Comparison of ENCODE assay signal across 20 cellular contexts in the genomic region with DNA sequence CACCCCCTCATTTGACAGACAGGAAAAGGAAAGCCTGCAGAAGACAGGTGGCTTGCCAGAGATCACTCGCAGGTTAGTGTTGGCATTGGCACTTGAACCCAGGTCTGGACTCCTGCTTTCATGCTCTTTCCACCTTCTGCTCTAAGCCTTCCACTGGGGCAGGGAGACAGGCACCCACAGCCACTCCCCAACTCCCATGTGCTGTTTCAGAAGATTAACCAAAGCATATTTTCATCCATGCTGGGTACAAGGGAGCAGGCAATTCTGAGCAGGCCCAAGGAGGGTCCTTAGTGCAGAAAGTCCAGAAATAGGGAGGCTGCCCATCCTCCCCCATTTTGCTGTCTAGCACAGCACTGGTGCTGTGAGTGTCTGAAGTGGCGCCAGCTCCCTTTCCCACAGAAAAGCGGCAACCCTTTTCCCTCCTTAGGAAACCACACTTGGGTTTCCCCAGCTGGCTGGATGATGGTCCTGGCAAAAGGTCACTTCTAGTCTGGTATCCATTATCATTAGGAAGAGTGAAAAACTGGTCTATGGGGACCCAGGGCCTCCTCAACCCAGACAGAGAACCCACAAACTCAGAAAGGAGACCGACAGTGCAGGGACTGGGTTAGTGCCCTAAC. TPM values are rescaled to one million over a fixed set of nuclear protein-coding genes. Genes with fewer than 3 reads are reported as not detected.
DNase-seq lines count a peak whose midpoint lies in the region; ATAC-seq and TF ChIP-seq lines count a peak whose summit lies in the region.
"Had no signal": no experiment of that assay in that cellular context is flagged by ENCODE, and none has a peak within 500 bp of the region (broad histone marks: within the 10 kb centered on the region; RNA-seq: fewer than 3 reads in every experiment).

No MANE protein-coding gene starts in this region.

- 0 out of 2 replicates have a peak overlapping the region, but pooled peaks have one; percentile 23 for H3K23ac ChIP-seq in IMR-90 (ENCODE audit: low read depth, low read length)

- TF ChIP-seq RAD21 in IMR-90 (IDR thresholded peaks at IDR 0.05; ENCODE audit: low read length), result no peak

- peak overlapping the region; percentile 22 for H3K4ac ChIP-seq in IMR-90 (ENCODE audit: low read depth, low read length)

- H3K27me3 Mint-ChIP-seq in T-helper 2 cell treated with Interferon-gamma antibody and Interleukin-4, amounts not matched to agents 5 μg/mL and 100 μg/mL, for 36 hours (ENCODE audit: low read depth), result peaks cover 58% of the 10 kb centered on the region

- H3K9ac ChIP-seq in IMR-90 (ENCODE audit: low read depth, low read length), result no peak overlapping the region

- H3K27me3 ChIP-seq in ACC112 (ENCODE audit: insufficient read depth, low read length) (no peaks in the 10 kb centered on the region), IMR-90 (ENCODE audit: control insufficient read depth, insufficient read depth, low read length) (no peaks in the 10 kb centered on the region), esophagus muscularis mucosa (no peaks in the 10 kb centered on the region), psoas muscle (ENCODE audit: insufficient read depth in 3 of 3, low read length in 2 of 3) (no peaks in the 10 kb centered on the region)
- H3K27me3 ChIP-seq: gastrocnemius medialis, pancreas had no signal

- ATAC-seq in IMR-90 (ENCODE audit: low read depth), result no peak
- ATAC-seq in psoas muscle, result no peak
- no peak for ATAC-seq in left colon
- no peak for ATAC-seq in HG03196 (IDR thresholded peaks at IDR 0.05; ENCODE audit: unreplicated experiment)
- ATAC-seq: gastrocnemius medialis, pancreas had no signal

- H3K36me3 Mint-ChIP-seq in T-helper 2 cell treated with Interferon-gamma antibody and Interleukin-4, amounts not matched to agents 5 μg/mL and 100 μg/mL, for 36 hours (ENCODE audit: low read depth), result no peaks in the 10 kb centered on the region

- H2AFZ ChIP-seq in ACC112 (ENCODE audit: low read length, unreplicated experiment) (peak overlapping the region; percentile 43), IMR-90 (replicated peaks; ENCODE audit: low read length, poor library complexity) (no peak overlapping the region)

- peak overlapping the region; percentile 7 for H2BK120ac ChIP-seq in IMR-90 (ENCODE audit: low read depth, low read length)

- DNase-seq in IMR-90 (peak; percentile 36), esophagus muscularis mucosa (ENCODE audit: extremely low spot score) (no peak), psoas muscle (no peak), left colon (no peak), AG20443 (ENCODE audit: low spot score) (no peak)
- DNase-seq in T-helper 2 cell treated with Interferon-gamma antibody and Interleukin-4, amounts not matched to agents 5 μg/mL and 100 μg/mL, for 36 hours (ENCODE audit: low spot score), result no peak
- DNase-seq: activated CD4-positive, alpha-beta T cell treated with anti-CD3 and anti-CD28 coated beads, Interleukin-2, amount 50 U/mL, for 1 hour; activated naive CD4-positive, alpha-beta T cell; activated T-cell treated with anti-CD3 and anti-CD28 coated beads for 4 hours; anterior cingulate cortex; gastrocnemius medialis; KG1; NCI-H1092; NCI-H2107; NCI-H526; OCI-M1; pancreas; trophoblast cell had no signal

- peak overlapping the region; percentile 53 for H2AK9ac ChIP-seq in IMR-90 (replicated peaks; ENCODE audit: low read depth, low read length, poor library complexity)

- H3K4me3 Mint-ChIP-seq in T-helper 2 cell treated with Interferon-gamma antibody and Interleukin-4, amounts not matched to agents 5 μg/mL and 100 μg/mL, for 36 hours, result no peak overlapping the region

- no peak overlapping the region for H2BK5ac ChIP-seq in IMR-90 (ENCODE audit: low read depth, low read length, poor library complexity, severe bottlenecking)

- H3K4me1 Mint-ChIP-seq in T-helper 2 cell treated with Interferon-gamma antibody and Interleukin-4, amounts not matched to agents 5 μg/mL and 100 μg/mL, for 36 hours (ENCODE audit: low read depth), result peaks cover 11% of the 10 kb centered on the region

- peak overlapping the region; percentile 41 for H4K91ac ChIP-seq in IMR-90 (ENCODE audit: insufficient read depth, low read depth, low read length)

- H2BK20ac ChIP-seq in IMR-90 (ENCODE audit: low read depth, low read length), result peak overlapping the region; percentile 4

- H4K5ac ChIP-seq in IMR-90 (ENCODE audit: low read depth, low read length), result 0 out of 2 replicates have a peak overlapping the region, but pooled peaks have one; percentile 31

- 80% methylated on average over 1 of the region's 4 CpGs; no CpG with 5 or more reads in 1 of the 2 experiments for WGBS in IMR-90 (ENCODE audit: extremely low coverage in 2 of 2, insufficient read length in 1 of 2), 2 experiments
- 86% methylated on average over 4 of the region's 4 CpGs for WGBS in esophagus muscularis mucosa
- 71 to 75% (median 75%) methylated on average over 4 of the region's 4 CpGs for WGBS in psoas muscle, 3 donors

- H3K9me3 ChIP-seq in IMR-90 (ENCODE audit: control insufficient read depth, insufficient read depth, low read length) (no peaks in the 10 kb centered on the region), esophagus muscularis mucosa (no peaks in the 10 kb centered on the region), psoas muscle (no peaks in the 10 kb centered on the region)
- H3K9me3 ChIP-seq: gastrocnemius medialis, pancreas had no signal

- CTCF ChIA-PET in IMR-90 (lab: Yijun Ruan, JAX), result interaction anchor here (0.6 kb wide), 1 partner anchor 531 kb away, joined by 3 read pairs; no protein-coding TSS in a partner anchor

- H4K20me1 ChIP-seq in IMR-90 (ENCODE audit: insufficient read depth, low read length), result peaks cover 30% of the 10 kb centered on the region

- no TSS peak for BruUV-seq in IMR-90 (replicated peaks; lab: Mats Ljungman, UMichigan)

- H3K18ac ChIP-seq in IMR-90 (ENCODE audit: low read depth, low read length), result no peak overlapping the region

- H3K79me1 ChIP-seq in IMR-90 (ENCODE audit: low read depth in 1 of 2, low read length in 2 of 2), result peaks cover 0 to 32% of the 10 kb centered on the region in 2 experiments; a peak in 2 of 4 replicates

- H2BK15ac ChIP-seq in IMR-90 (ENCODE audit: low read depth, low read length), result 0 out of 3 replicates have a peak overlapping the region, but pooled peaks have one; percentile 15

- H3K4me1 ChIP-seq in ACC112 (ENCODE audit: control insufficient read depth, insufficient read depth, low read length, unreplicated experiment), result peaks cover 20% of the 10 kb centered on the region
- H3K4me1 ChIP-seq in IMR-90 (ENCODE audit: control insufficient read depth, insufficient read depth, low read length), result peaks cover 20% of the 10 kb centered on the region
- H3K4me1 ChIP-seq in esophagus muscularis mucosa, result peaks cover 30 to 57% (median 55%) of the 10 kb centered on the region in 4 donors
- peaks cover 30% of the 10 kb centered on the region for H3K4me1 ChIP-seq in psoas muscle

- no peak overlapping the region for H3K56ac ChIP-seq in IMR-90 (ENCODE audit: extremely low read depth, insufficient read depth, low read length)

- POLR2A ChIA-PET in IMR-90 (lab: Charles Lee; ENCODE audit: unreplicated experiment), result no interaction called here

- no peak for TF ChIP-seq EP300 in esophagus muscularis mucosa (IDR thresholded peaks at IDR 0.05)

- H2AK5ac ChIP-seq in IMR-90 (ENCODE audit: low read depth, low read length), result peak overlapping the region; percentile 59

- TF ChIP-seq CTCF in IMR-90 (conservative IDR thresholded peaks at IDR 0.05; ENCODE audit: low read depth, low read length) (no peak), esophagus muscularis mucosa (IDR thresholded peaks at IDR 0.05) (no peak), psoas muscle (IDR thresholded peaks at IDR 0.05) (no peak)

- peak overlapping the region; percentile 3; the same call in 1 of the 2 replicates for H3K27ac ChIP-seq in ACC112 (ENCODE audit: low read depth, low read length)
- no peak overlapping the region for H3K27ac ChIP-seq in IMR-90 (ENCODE audit: insufficient read depth, low read length)
- H3K27ac ChIP-seq in esophagus muscularis mucosa (replicated peaks in 1 of 4), result peak overlapping the region; percentile 97 to 100 (median 100)
- H3K27ac ChIP-seq in psoas muscle, result peak overlapping the region; percentile 16
- H3K27ac ChIP-seq: pancreas had no signal

- intact Hi-C loops in IMR-90 (cut with micrococcal nuclease), result loop anchor here (5.0 kb wide), 1 partner anchor 103 kb away; no protein-coding TSS in a partner anchor
- intact Hi-C loops in esophagus muscularis mucosa (cut with DNase I), result loop anchor here (5.0 kb wide), 2 partner anchors 32 to 92 kb away; a partner anchor contains a TSS
- intact Hi-C loops in psoas muscle (cut with DNase I), result loop anchor here (5.0 kb wide), 2 partner anchors 32 to 97 kb away; a partner anchor contains a TSS
- intact Hi-C loops in left colon (cut with DNase I, micrococcal nuclease), result loop anchor here (5.0 to 10.0 kb wide), 2 partner anchors 92 to 100 kb away; no protein-coding TSS in a partner anchor

- peaks cover 35% of the 10 kb centered on the region for H3K79me2 ChIP-seq in ACC112 (ENCODE audit: control insufficient read depth, insufficient read depth, low read length, unreplicated experiment)

- dilution Hi-C loops in IMR-90 (cut with HindIII; ENCODE audit: low sequenced_read_pairs, unreplicated experiment), result no loop called here

- H3K27ac Mint-ChIP-seq in T-helper 2 cell treated with Interferon-gamma antibody and Interleukin-4, amounts not matched to agents 5 μg/mL and 100 μg/mL, for 36 hours, result no peak overlapping the region

- no peak overlapping the region; the same call in 1 of the 2 replicates for H3K14ac ChIP-seq in IMR-90 (replicated peaks; ENCODE audit: low read depth, low read length)

- no peak overlapping the region for H3K4me2 ChIP-seq in IMR-90 (ENCODE audit: low read depth, low read length)

- no peaks in the 10 kb centered on the region for H3K9me3 Mint-ChIP-seq in T-helper 2 cell treated with Interferon-gamma antibody and Interleukin-4, amounts not matched to agents 5 μg/mL and 100 μg/mL, for 36 hours

- no peak for TF ChIP-seq POLR2A in IMR-90 (IDR thresholded peaks at IDR 0.05; ENCODE audit: low read depth, low read length)
- no peak for TF ChIP-seq POLR2A in esophagus muscularis mucosa (IDR thresholded peaks at IDR 0.05; ENCODE audit: low read depth)

- in situ Hi-C loops in IMR-90 (cut with MboI; ENCODE audit: low sequenced_read_pairs), result loop anchor here (5.0 kb wide), 1 partner anchor 102 kb away; no protein-coding TSS in a partner anchor

- H4K8ac ChIP-seq in IMR-90 (ENCODE audit: low read depth in 2 of 2, low read length in 2 of 2), result peak overlapping the region in 1 of 2 experiments; percentile 2; a peak in 1 of 4 replicates

- H3K4me3 ChIP-seq in ACC112 (ENCODE audit: low read depth, low read length), result peak overlapping the region; percentile 4; the same call in 1 of the 2 replicates
- H3K4me3 ChIP-seq in IMR-90 (ENCODE audit: insufficient read depth, low read depth, low read length), result no peak overlapping the region
- no peak overlapping the region for H3K4me3 ChIP-seq in esophagus muscularis mucosa
- no peak overlapping the region for H3K4me3 ChIP-seq in psoas muscle
- H3K4me3 ChIP-seq: gastrocnemius medialis, pancreas had no signal

- H3K36me3 ChIP-seq in ACC112 (ENCODE audit: insufficient read depth, low read length), result no peaks in the 10 kb centered on the region
- H3K36me3 ChIP-seq in IMR-90 (ENCODE audit: control insufficient read depth, insufficient read depth, low read length), result peaks cover 4% of the 10 kb centered on the region
- no peaks in the 10 kb centered on the region for H3K36me3 ChIP-seq in esophagus muscularis mucosa
- H3K36me3 ChIP-seq in psoas muscle (ENCODE audit: insufficient read depth in 1 of 2, low read depth in 1 of 2), result no peaks in the 10 kb centered on the region
- H3K36me3 ChIP-seq: gastrocnemius medialis, pancreas had no signal

- H3K9me1 ChIP-seq in IMR-90 (ENCODE audit: insufficient read depth, low read length), result no peaks in the 10 kb centered on the region

RNA-seq across cellular contexts. Expression of a gene that starts 2.0 kb away (rescaled TPM):
- total RNA-seq in IMR-90 (2012; rRNA removed) (556 and 644 TPM in 2 replicates), esophagus muscularis mucosa (1,000 to 10,000 TPM in 2 of 4 donors, 100 to 1,000 TPM in 2; 619 to 1,181 (median 1,019) TPM), psoas muscle (100 to 1,000 TPM; 109 to 151 (median 128) TPM), left colon (10 to 100 TPM; 21.9 to 62.0 TPM)
- polyA plus RNA-seq in IMR-90 (2012; rRNA removed) (491 and 533 TPM in 2 replicates), psoas muscle (10 to 100 TPM; 69.5 to 92.6 (median 92.0) TPM)
- polyA plus RNA-seq in IMR-90 (2012; cell fraction: cytosol; rRNA removed), result 401 and 422 TPM in 2 replicates
- polyA plus RNA-seq in IMR-90 (2012; cell fraction: nucleus; rRNA removed; ENCODE audit: low replicate concordance), result 174 and 195 TPM in 2 replicates

RNA-seq across cellular contexts. Expression of a gene that starts 33.6 kb away (rescaled TPM):
- total RNA-seq in IMR-90 (2012; rRNA removed) (18.8 and 23.6 TPM in 2 replicates), esophagus muscularis mucosa (10 to 100 TPM; 51.9 to 74.9 (median 63.9) TPM), psoas muscle (100 to 1,000 TPM in 2 of 4 donors, 10 to 100 TPM in 2; 41.1 to 116 (median 89.6) TPM), left colon (10 to 100 TPM; 92.6 to 96.2 TPM)
- polyA plus RNA-seq in IMR-90 (2012; rRNA removed) (34.0 and 36.2 TPM in 2 replicates), psoas muscle (10 to 100 TPM; 51.7 to 62.7 (median 61.0) TPM)
- 24.2 and 40.8 TPM in 2 replicates for polyA plus RNA-seq in IMR-90 (2012; cell fraction: cytosol; rRNA removed)
- 174 and 188 TPM in 2 replicates for polyA plus RNA-seq in IMR-90 (2012; cell fraction: nucleus; rRNA removed; ENCODE audit: low replicate concordance)

RNA-seq across cellular contexts. Expression of a gene that starts 36.9 kb away (rescaled TPM):
- 61.9 and 66.3 TPM in 2 replicates for total RNA-seq in IMR-90 (2012; rRNA removed)
- 47.2 and 48.0 TPM in 2 replicates for polyA plus RNA-seq in IMR-90 (2012; rRNA removed)
- polyA plus RNA-seq in IMR-90 (2012; cell fraction: cytosol; rRNA removed), result 28.3 and 33.2 TPM in 2 replicates
- polyA plus RNA-seq in IMR-90 (2012; cell fraction: nucleus; rRNA removed; ENCODE audit: low replicate concordance), result 56.6 and 109 TPM in 2 replicates
- total RNA-seq in esophagus muscularis mucosa, result 100 to 1,000 TPM; 137 to 260 (median 211) TPM
- total RNA-seq in psoas muscle, result 100 to 1,000 TPM in 3 of 4 donors, 10 to 100 TPM in 1; 67.3 to 279 (median 220) TPM
- polyA plus RNA-seq in psoas muscle, result 100 to 1,000 TPM in 1 of 3 donors, 10 to 100 TPM in 2; 95.6 to 111 (median 97.8) TPM
- total RNA-seq in left colon, result 100 to 1,000 TPM; 150 to 212 TPM
